Comparison of ENCODE assay signal across 33 cellular contexts in the genomic region with DNA sequence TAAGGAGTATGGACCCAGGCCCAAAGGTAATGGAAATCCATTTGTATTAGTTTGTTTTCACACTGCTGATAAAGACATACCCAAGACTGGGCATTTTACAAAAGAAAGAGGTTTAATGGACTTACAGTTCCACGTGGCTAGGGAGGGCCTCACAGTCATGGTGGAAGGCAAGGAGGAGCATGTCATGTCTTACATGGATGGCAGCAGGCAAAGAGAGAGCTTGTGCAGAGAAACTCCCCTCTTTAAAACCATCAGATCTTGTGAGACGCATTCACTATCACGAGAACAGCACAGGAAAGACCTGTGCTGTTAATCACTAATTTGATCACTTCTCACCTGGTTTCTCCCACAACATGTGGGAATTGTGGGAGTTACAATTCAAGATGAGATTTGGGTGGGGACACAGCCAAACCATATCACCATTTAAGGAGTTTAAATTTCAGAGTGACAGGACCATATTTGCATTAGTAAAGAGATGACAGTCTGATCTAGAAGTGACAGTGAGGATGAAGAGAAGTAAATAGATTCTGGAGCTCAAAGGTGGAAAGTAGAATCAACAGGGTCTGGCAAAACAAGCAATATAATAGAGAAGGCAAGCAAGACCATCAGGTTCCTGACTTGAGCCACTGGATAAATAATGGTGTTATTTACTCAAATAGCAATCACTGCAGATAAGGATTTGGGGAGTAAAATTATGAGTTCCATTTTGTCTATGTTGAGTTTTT. TPM values are rescaled to one million over a fixed set of nuclear protein-coding genes. Genes with fewer than 3 reads are reported as not detected.
"Had no signal": no experiment of that assay in that cellular context is flagged by ENCODE, and none has a peak within 500 bp of the region (broad histone marks: within the 10 kb centered on the region; RNA-seq: fewer than 3 reads in every experiment).

No MANE protein-coding gene starts in this region.

- DNase-seq: activated B cell treated with CpG ODN at 0.5 μM for 24 hours; activated CD4-positive, alpha-beta memory T cell treated with anti-CD3 and anti-CD28 coated beads for 36 hours; activated CD4-positive, alpha-beta T cell treated with anti-CD3 and anti-CD28 coated beads for 4 hours; activated CD4-positive, alpha-beta T cell treated with anti-CD3 and anti-CD28 coated beads, Interleukin-2, amount 10 ng/mL, durations not matched to agents 24 days and 14 days; activated CD4-positive, alpha-beta T cell treated with anti-CD3 and anti-CD28 coated beads, Interleukin-2, amount 50 U/mL, for 1 hour; activated CD4-positive, alpha-beta T cell treated with anti-CD3 and anti-CD28 coated beads, Interleukin-2, amount 50 U/mL, for 4 hours; activated CD4-positive, CD25-positive, alpha-beta regulatory T cell treated with anti-CD3 and anti-CD28 coated beads, Interleukin-2, amount 50 U/mL, for 72 hours; activated CD8-positive, alpha-beta memory T cell treated with anti-CD3 and anti-CD28 coated beads, Interleukin-2, amount 50 U/mL, for 4 hours; activated CD8-positive, alpha-beta T cell treated with anti-CD3 and anti-CD28 coated beads for 36 hours; activated effector memory CD4-positive, alpha-beta T cell treated with anti-CD3 and anti-CD28 coated beads, Interleukin-2, amount 50 U/mL, for 16 hours; activated gamma-delta T cell treated with Interleukin-2 at 50 U/mL for 16 hours; activated naive CD4-positive, alpha-beta T cell; activated naive CD4-positive, alpha-beta T cell treated with anti-CD3 and anti-CD28 coated beads for 36 hours; activated naive CD4-positive, alpha-beta T cell treated with anti-CD3 and anti-CD28 coated beads, Interleukin-2, amount 50 U/mL, for 16 hours; activated naive CD8-positive, alpha-beta T cell treated with anti-CD3 and anti-CD28 coated beads for 36 hours; activated T-cell treated with anti-CD3 and anti-CD28 coated beads for 4 hours; activated T-cell treated with anti-CD3 and anti-CD28 coated beads, Interleukin-2, amount 50 U/mL, for 1 hour; activated T-cell treated with anti-CD3 and anti-CD28 coated beads, Interleukin-2, amount 50 U/mL, for 4 hours; activated T-cell treated with anti-CD3 and anti-CD28 coated beads, Interleukin-2, amount 50 U/mL, for 72 hours; adrenal gland; amniotic stem cell; caudate nucleus; cerebellar nuclear complex; T-helper 1 cell; T-helper 2 cell; T-helper 9 cell had no signal

- H3K9me3 ChIP-seq: adrenal gland, ascending aorta had no signal

- H3K36me3 ChIP-seq: adrenal gland, ascending aorta, cardiac muscle cell had no signal

- ATAC-seq: activated CD8-positive, alpha-beta T cell treated with anti-CD3 and anti-CD28 coated beads for 36 hours; activated naive CD4-positive, alpha-beta T cell treated with anti-CD3 and anti-CD28 coated beads, Interleukin-2, amount 50 U/mL, for 72 hours; activated T-cell treated with anti-CD3 and anti-CD28 coated beads, Interleukin-2, amount 50 U/mL, for 4 hours; activated T-cell treated with anti-CD3 and anti-CD28 coated beads, Interleukin-2, amount 50 U/mL, for 72 hours; activated T-helper 17 cell treated with anti-CD3 and anti-CD28 coated beads, Interleukin-2, amount 50 U/mL, for 72 hours had no signal

- H3K4me3 ChIP-seq: adrenal gland, ascending aorta, cardiac muscle cell had no signal

- H3K27me3 ChIP-seq: adrenal gland, ascending aorta, cardiac muscle cell had no signal

- H3K27ac ChIP-seq: adrenal gland, ascending aorta, cardiac muscle cell, VCaP had no signal

- FAIRE-seq: bronchial epithelial cell, TTC549 had no signal

- H3K4me1 ChIP-seq: adrenal gland, ascending aorta had no signal

RNA-seq across cellular contexts. Expression of gene FAM169A, which starts 7.5 kb away (rescaled TPM):
- total RNA-seq: ascending aorta had no signal
